8 cellular contexts compared by ENCODE assay signal in the genomic region with DNA sequence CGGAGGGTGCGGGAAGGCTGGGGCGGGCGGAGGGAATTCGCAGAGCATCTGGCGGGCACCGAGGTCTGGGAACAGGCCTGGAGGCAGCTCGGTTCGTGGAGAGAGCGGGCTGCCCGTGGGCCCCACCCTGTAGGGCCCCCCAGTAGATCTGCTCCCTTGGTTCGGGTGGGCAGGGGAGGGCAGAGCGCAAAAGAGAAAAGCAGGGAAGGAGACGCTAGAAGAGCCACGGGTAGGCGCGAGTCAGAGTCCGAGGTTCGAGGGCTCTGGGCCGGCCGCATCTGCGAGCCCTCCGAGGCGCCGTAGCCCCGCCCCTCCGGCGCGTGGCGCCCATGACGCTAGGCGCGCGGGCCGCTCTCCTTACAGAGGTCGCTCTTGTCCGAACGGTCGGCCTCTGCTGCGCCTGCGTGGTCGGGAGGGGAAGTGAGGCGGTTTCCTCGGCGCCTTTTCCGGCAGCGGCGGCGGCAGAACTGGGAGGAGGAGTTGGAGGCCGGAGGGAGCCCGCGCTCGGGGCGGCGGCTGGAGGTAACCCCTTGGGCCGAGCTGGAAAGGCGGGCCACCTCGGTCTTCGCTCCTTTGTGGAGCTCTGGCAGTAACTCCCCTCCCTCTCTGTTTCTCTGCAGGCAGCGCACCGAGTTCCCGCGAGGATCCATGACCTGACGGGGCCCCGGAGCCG. TPM values are rescaled to one million over a fixed set of nuclear protein-coding genes. Genes with fewer than 3 reads are reported as not detected.
DNase-seq lines count a peak whose midpoint lies in the region; ATAC-seq and TF ChIP-seq lines count a peak whose summit lies in the region.

A gene (plus strand): TSS at position 447 of the 673 bp plus-strand sequence. CDS start 655 bp downstream, outside the sequence.

- peaks cover 61% of the 10 kb centered on the region for H3K79me2 ChIP-seq in PC-3 (ENCODE audit: low read length)

- 0 out of 2 replicates have a peak, but pooled peaks have one; percentile 1 for TF ChIP-seq EP300 in Ishikawa (IDR thresholded peaks at IDR 0.05; ENCODE audit: borderline replicate concordance)

- H2AFZ ChIP-seq in PC-3 (ENCODE audit: low read length), result peak within 1 kb of the TSS; percentile 74

- H3K4me1 ChIP-seq in PC-3 (ENCODE audit: insufficient read depth, low read length) (peaks cover 24% of the 10 kb centered on the region), mucosa of stomach (ENCODE audit: control insufficient read depth, insufficient read depth, low read length) (peaks cover 6% of the 10 kb centered on the region)

- no peaks in the 10 kb centered on the region for H3K9me2 ChIP-seq in PC-3 (replicated peaks; ENCODE audit: low read length)

- BruUV-seq in PC-3 (replicated peaks; lab: Mats Ljungman, UMichigan), result no TSS peak

- H4K20me1 ChIP-seq in PC-3 (ENCODE audit: low read length), result peaks cover 43% of the 10 kb centered on the region

- H3K27ac ChIP-seq in PC-3 (ENCODE audit: low read length), result peak within 1 kb of the TSS; percentile 94

- CTCF ChIA-PET in PC-3 (lab: Charles Lee), result interaction anchor here (0.5 to 1.4 kb wide), 7 partner anchors 13 to 420 kb away, joined by 3 to 5 read pairs (median 3); a partner anchor contains a TSS

- TF ChIP-seq POLR2A in erythroblast (IDR thresholded peaks at IDR 0.05; ENCODE audit: low read length), result peak; percentile 98

- H3K4me3 ChIP-seq in PC-3 (ENCODE audit: low read length), result peak within 1 kb of the TSS; percentile 91
- peak within 1 kb of the TSS; percentile 61 for H3K4me3 ChIP-seq in mucosa of stomach (ENCODE audit: low read length)

- intact Hi-C loops in PC-3 (cut with micrococcal nuclease), result loop anchor here (1.0 to 2.0 kb wide), 5 partner anchors 16 to 213 kb away; no protein-coding TSS in a partner anchor

- TF ChIP-seq RAD21 in Ishikawa (IDR thresholded peaks at IDR 0.05; ENCODE audit: low read depth), result peak; percentile 13; the same call in 1 of the 2 replicates

- POLR2A ChIA-PET in PC-3 (lab: Charles Lee; ENCODE audit: unreplicated experiment), result interaction anchor here (0.6 to 1.3 kb wide), 9 partner anchors 15 to 278 kb away, joined by 3 to 28 read pairs (median 5); no protein-coding TSS in a partner anchor

- ATAC-seq in GM21576 (IDR thresholded peaks at IDR 0.05; ENCODE audit: unreplicated experiment) (peak; percentile 83), PC-3 (peak; percentile 81)

- H3K9ac ChIP-seq in PC-3 (ENCODE audit: low read length) (peak within 1 kb of the TSS; percentile 100), mucosa of stomach (ENCODE audit: low read length) (peak within 1 kb of the TSS; percentile 100)

- H3K27me3 ChIP-seq in PC-3 (ENCODE audit: low read length) (no peaks in the 10 kb centered on the region), mucosa of stomach (ENCODE audit: control insufficient read depth, insufficient read depth, low read length) (no peaks in the 10 kb centered on the region)

- H3K36me3 ChIP-seq in PC-3 (ENCODE audit: low read depth, low read length) (peaks cover 32% of the 10 kb centered on the region), mucosa of stomach (ENCODE audit: control insufficient read depth, insufficient read depth, low read length) (peaks cover 4% of the 10 kb centered on the region)

- TF ChIP-seq CTCF in PC-3 (conservative IDR thresholded peaks at IDR 0.05; ENCODE audit: low read depth, low read length), result no peak

- no peaks in the 10 kb centered on the region for H3K9me3 ChIP-seq in PC-3 (ENCODE audit: low read length)
- no peaks in the 10 kb centered on the region for H3K9me3 ChIP-seq in mucosa of stomach (ENCODE audit: control insufficient read depth, low read length)

- H3F3A ChIP-seq in PC-3 (ENCODE audit: low read length, unreplicated experiment), result peaks cover 6% of the 10 kb centered on the region

- DNase-seq in DMS153 treated with DMSO at 0.1 percent for 48 hours (lab: John Stamatoyannopoulos, UW; ENCODE audit: unreplicated experiment) (peak; percentile 94), PC-3 (peak; percentile 99), erythroblast (lab: John Stamatoyannopoulos, UW) (peak; percentile 97 to 98)
- DNase-seq in activated T-cell treated with anti-CD3 and anti-CD28 coated beads, Interleukin-2, amount 50 U/mL, for 1 hour, result peak; percentile 93
- DNase-seq in stimulated activated CD8-positive, alpha-beta memory T cell treated with anti-CD3 and anti-CD28 coated beads, Interleukin-7, amount 100 ng/mL, for 1 hour (ENCODE audit: low read depth in 2 of 2), result peak; percentile 94

- peak within 1 kb of the TSS; percentile 91 for H3K4me2 ChIP-seq in PC-3 (ENCODE audit: low read length)

TF ChIP-seq in Ishikawa, 13 proteins besides CTCF, POLR2A, EP300 and RAD21:
- TF ChIP-seq TEAD4 (IDR thresholded peaks at IDR 0.05) (no peak), FOXM1 (IDR thresholded peaks at IDR 0.05; ENCODE audit: borderline replicate concordance, low read depth) (0 out of 2 replicates have a peak, but pooled peaks have one; percentile 7), CEBPB (IDR thresholded peaks at IDR 0.05) (no peak), ZBTB7A (IDR thresholded peaks at IDR 0.05; ENCODE audit: low read depth) (no peak), EGR1 (IDR thresholded peaks at IDR 0.05) (no peak), NFIC (IDR thresholded peaks at IDR 0.05) (no peak), TAF1 (IDR thresholded peaks at IDR 0.05; ENCODE audit: low read depth) (peak; percentile 92), TCF12 (IDR thresholded peaks at IDR 0.05; ENCODE audit: low read depth) (no peak; the same call in 1 of the 2 replicates), YY1 (IDR thresholded peaks at IDR 0.05; ENCODE audit: low read depth) (peak; percentile 78), CREB1 (IDR thresholded peaks at IDR 0.05; ENCODE audit: low read depth) (peak; percentile 50)
- TF ChIP-seq, protein P1, sequence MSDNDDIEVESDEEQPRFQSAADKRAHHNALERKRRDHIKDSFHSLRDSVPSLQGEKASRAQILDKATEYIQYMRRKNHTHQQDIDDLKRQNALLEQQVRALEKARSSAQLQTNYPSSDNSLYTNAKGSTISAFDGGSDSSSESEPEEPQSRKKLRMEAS (IDR thresholded peaks at IDR 0.05), result peak; percentile 70
- TF ChIP-seq, protein P2, sequence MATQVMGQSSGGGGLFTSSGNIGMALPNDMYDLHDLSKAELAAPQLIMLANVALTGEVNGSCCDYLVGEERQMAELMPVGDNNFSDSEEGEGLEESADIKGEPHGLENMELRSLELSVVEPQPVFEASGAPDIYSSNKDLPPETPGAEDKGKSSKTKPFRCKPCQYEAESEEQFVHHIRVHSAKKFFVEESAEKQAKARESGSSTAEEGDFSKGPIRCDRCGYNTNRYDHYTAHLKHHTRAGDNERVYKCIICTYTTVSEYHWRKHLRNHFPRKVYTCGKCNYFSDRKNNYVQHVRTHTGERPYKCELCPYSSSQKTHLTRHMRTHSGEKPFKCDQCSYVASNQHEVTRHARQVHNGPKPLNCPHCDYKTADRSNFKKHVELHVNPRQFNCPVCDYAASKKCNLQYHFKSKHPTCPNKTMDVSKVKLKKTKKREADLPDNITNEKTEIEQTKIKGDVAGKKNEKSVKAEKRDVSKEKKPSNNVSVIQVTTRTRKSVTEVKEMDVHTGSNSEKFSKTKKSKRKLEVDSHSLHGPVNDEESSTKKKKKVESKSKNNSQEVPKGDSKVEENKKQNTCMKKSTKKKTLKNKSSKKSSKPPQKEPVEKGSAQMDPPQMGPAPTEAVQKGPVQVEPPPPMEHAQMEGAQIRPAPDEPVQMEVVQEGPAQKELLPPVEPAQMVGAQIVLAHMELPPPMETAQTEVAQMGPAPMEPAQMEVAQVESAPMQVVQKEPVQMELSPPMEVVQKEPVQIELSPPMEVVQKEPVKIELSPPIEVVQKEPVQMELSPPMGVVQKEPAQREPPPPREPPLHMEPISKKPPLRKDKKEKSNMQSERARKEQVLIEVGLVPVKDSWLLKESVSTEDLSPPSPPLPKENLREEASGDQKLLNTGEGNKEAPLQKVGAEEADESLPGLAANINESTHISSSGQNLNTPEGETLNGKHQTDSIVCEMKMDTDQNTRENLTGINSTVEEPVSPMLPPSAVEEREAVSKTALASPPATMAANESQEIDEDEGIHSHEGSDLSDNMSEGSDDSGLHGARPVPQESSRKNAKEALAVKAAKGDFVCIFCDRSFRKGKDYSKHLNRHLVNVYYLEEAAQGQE (IDR thresholded peaks at IDR 0.05; ENCODE audit: low read depth), result 0 out of 2 replicates have a peak, but pooled peaks have one; percentile 6
- TF ChIP-seq, protein P3, sequence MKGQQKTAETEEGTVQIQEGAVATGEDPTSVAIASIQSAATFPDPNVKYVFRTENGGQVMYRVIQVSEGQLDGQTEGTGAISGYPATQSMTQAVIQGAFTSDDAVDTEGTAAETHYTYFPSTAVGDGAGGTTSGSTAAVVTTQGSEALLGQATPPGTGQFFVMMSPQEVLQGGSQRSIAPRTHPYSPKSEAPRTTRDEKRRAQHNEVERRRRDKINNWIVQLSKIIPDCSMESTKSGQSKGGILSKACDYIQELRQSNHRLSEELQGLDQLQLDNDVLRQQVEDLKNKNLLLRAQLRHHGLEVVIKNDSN (IDR thresholded peaks at IDR 0.05), result peak; percentile 36; the same call in 1 of the 2 replicates
TF ChIP-seq in Ishikawa: peak in this region for 7.

RNA-seq across cellular contexts. Expression of the gene that starts here (rescaled TPM):
- total RNA-seq in PC-3 (2014; rRNA removed), result 86.4 and 107 TPM in 2 replicates

Comparison
In these comparisons a context has a peak if more than half of its experiments do, and no peak if none do; other contexts are left out.
1. Peak in every context shown above with its lines: DNase-seq, ATAC-seq, H3K4me3 ChIP-seq and H3K27ac ChIP-seq.